2 cellular contexts compared by ENCODE assay signal in the genomic region with DNA sequence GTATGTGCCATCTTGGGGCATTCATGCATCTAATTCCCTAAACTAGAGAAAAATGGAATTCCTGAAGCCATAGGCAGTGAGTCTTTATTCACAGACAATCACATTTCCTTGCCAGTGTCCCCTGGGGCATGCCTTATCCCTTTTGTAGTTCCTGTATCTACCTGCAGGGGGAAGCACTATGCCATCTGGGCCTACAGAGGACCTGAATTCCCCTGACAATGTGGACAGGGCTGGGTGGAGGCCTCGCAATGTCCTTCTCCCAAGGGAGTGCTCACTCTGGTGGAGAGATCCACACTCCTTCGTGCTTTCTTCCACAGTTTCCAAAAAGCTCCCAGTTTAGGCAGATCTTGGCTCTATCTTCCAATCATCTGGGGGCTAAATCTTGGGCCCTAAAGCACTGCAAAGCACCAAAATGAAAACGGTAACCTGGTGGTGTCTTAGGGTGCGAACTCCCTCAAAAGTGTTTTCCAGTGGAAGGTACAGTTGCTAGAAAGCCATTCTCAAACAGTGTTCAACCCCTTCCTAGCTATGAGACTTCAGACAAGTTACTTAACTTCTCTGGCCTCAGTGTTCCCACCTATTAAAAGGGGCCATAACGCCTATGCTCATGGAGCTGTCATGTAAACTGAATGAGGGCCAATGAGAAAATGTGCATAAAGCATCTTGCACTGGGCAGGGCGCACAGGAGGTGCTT.
A peak's percentile ranks its signal among the peaks of the same experiment; 100 is the strongest.
TF ChIP-seq lines count a peak whose summit lies in the region.

No MANE protein-coding gene starts in this region.

TF ChIP-seq in HEK293, 187 proteins besides CTCF, POLR2A, EP300 and RAD21 (continued from another document):
- TF ChIP-seq, protein P1, sequence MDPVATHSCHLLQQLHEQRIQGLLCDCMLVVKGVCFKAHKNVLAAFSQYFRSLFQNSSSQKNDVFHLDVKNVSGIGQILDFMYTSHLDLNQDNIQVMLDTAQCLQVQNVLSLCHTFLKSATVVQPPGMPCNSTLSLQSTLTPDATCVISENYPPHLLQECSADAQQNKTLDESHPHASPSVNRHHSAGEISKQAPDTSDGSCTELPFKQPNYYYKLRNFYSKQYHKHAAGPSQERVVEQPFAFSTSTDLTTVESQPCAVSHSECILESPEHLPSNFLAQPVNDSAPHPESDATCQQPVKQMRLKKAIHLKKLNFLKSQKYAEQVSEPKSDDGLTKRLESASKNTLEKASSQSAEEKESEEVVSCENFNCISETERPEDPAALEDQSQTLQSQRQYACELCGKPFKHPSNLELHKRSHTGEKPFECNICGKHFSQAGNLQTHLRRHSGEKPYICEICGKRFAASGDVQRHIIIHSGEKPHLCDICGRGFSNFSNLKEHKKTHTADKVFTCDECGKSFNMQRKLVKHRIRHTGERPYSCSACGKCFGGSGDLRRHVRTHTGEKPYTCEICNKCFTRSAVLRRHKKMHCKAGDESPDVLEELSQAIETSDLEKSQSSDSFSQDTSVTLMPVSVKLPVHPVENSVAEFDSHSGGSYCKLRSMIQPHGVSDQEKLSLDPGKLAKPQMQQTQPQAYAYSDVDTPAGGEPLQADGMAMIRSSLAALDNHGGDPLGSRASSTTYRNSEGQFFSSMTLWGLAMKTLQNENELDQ (tag by site-specific recombination; IDR thresholded peaks at IDR 0.05; ENCODE audit: low read depth): no peak

TF ChIP-seq in GM12878, 131 proteins besides CTCF, POLR2A, EP300 and RAD21 (continued from another document and continues in another):
- TF ChIP-seq, protein P2, sequence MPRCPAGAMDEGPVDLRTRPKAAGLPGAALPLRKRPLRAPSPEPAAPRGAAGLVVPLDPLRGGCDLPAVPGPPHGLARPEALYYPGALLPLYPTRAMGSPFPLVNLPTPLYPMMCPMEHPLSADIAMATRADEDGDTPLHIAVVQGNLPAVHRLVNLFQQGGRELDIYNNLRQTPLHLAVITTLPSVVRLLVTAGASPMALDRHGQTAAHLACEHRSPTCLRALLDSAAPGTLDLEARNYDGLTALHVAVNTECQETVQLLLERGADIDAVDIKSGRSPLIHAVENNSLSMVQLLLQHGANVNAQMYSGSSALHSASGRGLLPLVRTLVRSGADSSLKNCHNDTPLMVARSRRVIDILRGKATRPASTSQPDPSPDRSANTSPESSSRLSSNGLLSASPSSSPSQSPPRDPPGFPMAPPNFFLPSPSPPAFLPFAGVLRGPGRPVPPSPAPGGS (IDR thresholded peaks at IDR 0.05; ENCODE audit: borderline replicate concordance, insufficient read depth, low read depth, low read length, poor library complexity, severe bottlenecking): no peak
- TF ChIP-seq NFIC (IDR thresholded peaks at IDR 0.05; ENCODE audit: low read depth, low read length) (no peak), RB1 (IDR thresholded peaks at IDR 0.05; ENCODE audit: borderline replicate concordance) (peak; percentile 71), HDGF (IDR thresholded peaks at IDR 0.05) (0 out of 2 replicates have a peak, but pooled peaks have one; percentile 45), RAD51 (IDR thresholded peaks at IDR 0.05) (no peak), SP1 (IDR thresholded peaks at IDR 0.05; ENCODE audit: low read depth, low read length) (no peak), RBBP5 (conservative IDR thresholded peaks at IDR 0.05) (no peak), JUND (IDR thresholded peaks at IDR 0.05; ENCODE audit: low read depth, low read length) (no peak), SREBF2 (IDR thresholded peaks at IDR 0.05; ENCODE audit: low read length) (no peak), ZNF622 (IDR thresholded peaks at IDR 0.05) (no peak), CHD2 (IDR thresholded peaks at IDR 0.05; ENCODE audit: borderline replicate concordance, low read depth, low read length) (no peak), CBX5 (IDR thresholded peaks at IDR 0.05; ENCODE audit: low read depth) (no peak), NR2F1 (conservative IDR thresholded peaks at IDR 0.05) (no peak), IKZF1 (conservative IDR thresholded peaks at IDR 0.05) (peak; percentile 81), SUZ12 (IDR thresholded peaks at IDR 0.05; ENCODE audit: unreplicated experiment) (no peak), WRNIP1 (IDR thresholded peaks at IDR 0.05; ENCODE audit: borderline replicate concordance, low read depth, low read length) (0 out of 2 replicates have a peak, but pooled peaks have one; percentile 30), HDAC6 (IDR thresholded peaks at IDR 0.05; ENCODE audit: unreplicated experiment) (no peak), PAX8 (IDR thresholded peaks at IDR 0.05) (no peak), CREM (IDR thresholded peaks at IDR 0.05; ENCODE audit: low read depth) (no peak), ZNF24 (IDR thresholded peaks at IDR 0.05) (no peak), KAT2A (conservative IDR thresholded peaks at IDR 0.05; ENCODE audit: control insufficient read depth, low read depth, low read length) (no peak), TAF1 (IDR thresholded peaks at IDR 0.05; ENCODE audit: borderline replicate concordance, low read depth, low read length) (no peak), SMC3 (IDR thresholded peaks at IDR 0.05; ENCODE audit: borderline replicate concordance, low read length) (peak; percentile 76), BHLHE40 (IDR thresholded peaks at IDR 0.05; ENCODE audit: borderline replicate concordance in 1 of 2, low read depth in 2 of 2, low read length in 1 of 2) (no peak), MYC (IDR thresholded peaks at IDR 0.05; ENCODE audit: insufficient read depth, insufficient read length, insufficient replicate concordance, low read length, severe bottlenecking) (no peak), BACH1 (IDR thresholded peaks at IDR 0.05; ENCODE audit: borderline replicate concordance) (no peak), MYB (IDR thresholded peaks at IDR 0.05; ENCODE audit: borderline replicate concordance, low read depth, low read length) (no peak), POU2F2 (IDR thresholded peaks at IDR 0.05; ENCODE audit: borderline replicate concordance, low read depth, low read length) (no peak), IRF4 (IDR thresholded peaks at IDR 0.05; ENCODE audit: low read depth, low read length) (no peak), KLF5 (IDR thresholded peaks at IDR 0.05; ENCODE audit: partially characterized antibody) (no peak), STAT3 (IDR thresholded peaks at IDR 0.05; ENCODE audit: low read depth, low read length) (no peak), SMARCA5 (IDR thresholded peaks at IDR 0.05) (0 out of 2 replicates have a peak, but pooled peaks have one; percentile 56), YY1 (IDR thresholded peaks at IDR 0.05; ENCODE audit: low read depth, low read length) (peak; percentile 34; the same call in 1 of the 2 replicates), GATAD2B (conservative IDR thresholded peaks at IDR 0.05; ENCODE audit: low read depth) (0 out of 2 replicates have a peak, but pooled peaks have one; percentile 32), BRCA1 (IDR thresholded peaks at IDR 0.05; ENCODE audit: low read depth, low read length) (no peak), CBFB (IDR thresholded peaks at IDR 0.05; ENCODE audit: low read depth) (no peak), PAX5 (IDR thresholded peaks at IDR 0.05; ENCODE audit: borderline replicate concordance, low read depth, low read length) (no peak), EED (IDR thresholded peaks at IDR 0.05; ENCODE audit: low read depth) (0 out of 2 replicates have a peak, but pooled peaks have one; percentile 32), ETV6 (conservative IDR thresholded peaks at IDR 0.05 in 1 of 2, IDR thresholded peaks at IDR 0.05 in 1 of 2; ENCODE audit: borderline replicate concordance in 1 of 2, low read depth in 1 of 2) (no peak), EZH2 (IDR thresholded peaks at IDR 0.05; ENCODE audit: borderline replicate concordance, control insufficient read depth, low read depth, low read length) (no peak), DPF2 (IDR thresholded peaks at IDR 0.05) (no peak), NR2C2 (IDR thresholded peaks at IDR 0.05; ENCODE audit: borderline replicate concordance, control insufficient read depth, insufficient read length, low read depth) (no peak), RUNX3 (IDR thresholded peaks at IDR 0.05; ENCODE audit: low read length) (no peak), PML (IDR thresholded peaks at IDR 0.05; ENCODE audit: low read length) (no peak), ZNF207 (IDR thresholded peaks at IDR 0.05; ENCODE audit: borderline replicate concordance) (no peak), CHD1 (IDR thresholded peaks at IDR 0.05; ENCODE audit: low read depth, low read length) (no peak), SREBF1 (IDR thresholded peaks at IDR 0.05; ENCODE audit: low read length) (no peak)
- TF ChIP-seq, protein P3, sequence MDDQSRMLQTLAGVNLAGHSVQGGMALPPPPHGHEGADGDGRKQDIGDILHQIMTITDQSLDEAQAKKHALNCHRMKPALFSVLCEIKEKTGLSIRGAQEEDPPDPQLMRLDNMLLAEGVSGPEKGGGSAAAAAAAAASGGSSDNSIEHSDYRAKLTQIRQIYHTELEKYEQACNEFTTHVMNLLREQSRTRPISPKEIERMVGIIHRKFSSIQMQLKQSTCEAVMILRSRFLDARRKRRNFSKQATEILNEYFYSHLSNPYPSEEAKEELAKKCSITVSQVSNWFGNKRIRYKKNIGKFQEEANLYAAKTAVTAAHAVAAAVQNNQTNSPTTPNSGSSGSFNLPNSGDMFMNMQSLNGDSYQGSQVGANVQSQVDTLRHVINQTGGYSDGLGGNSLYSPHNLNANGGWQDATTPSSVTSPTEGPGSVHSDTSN (IDR thresholded peaks at IDR 0.05; ENCODE audit: insufficient replicate concordance, low read depth, low read length): no peak
- TF ChIP-seq, protein P4, sequence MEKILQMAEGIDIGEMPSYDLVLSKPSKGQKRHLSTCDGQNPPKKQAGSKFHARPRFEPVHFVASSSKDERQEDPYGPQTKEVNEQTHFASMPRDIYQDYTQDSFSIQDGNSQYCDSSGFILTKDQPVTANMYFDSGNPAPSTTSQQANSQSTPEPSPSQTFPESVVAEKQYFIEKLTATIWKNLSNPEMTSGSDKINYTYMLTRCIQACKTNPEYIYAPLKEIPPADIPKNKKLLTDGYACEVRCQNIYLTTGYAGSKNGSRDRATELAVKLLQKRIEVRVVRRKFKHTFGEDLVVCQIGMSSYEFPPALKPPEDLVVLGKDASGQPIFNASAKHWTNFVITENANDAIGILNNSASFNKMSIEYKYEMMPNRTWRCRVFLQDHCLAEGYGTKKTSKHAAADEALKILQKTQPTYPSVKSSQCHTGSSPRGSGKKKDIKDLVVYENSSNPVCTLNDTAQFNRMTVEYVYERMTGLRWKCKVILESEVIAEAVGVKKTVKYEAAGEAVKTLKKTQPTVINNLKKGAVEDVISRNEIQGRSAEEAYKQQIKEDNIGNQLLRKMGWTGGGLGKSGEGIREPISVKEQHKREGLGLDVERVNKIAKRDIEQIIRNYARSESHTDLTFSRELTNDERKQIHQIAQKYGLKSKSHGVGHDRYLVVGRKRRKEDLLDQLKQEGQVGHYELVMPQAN (conservative IDR thresholded peaks at IDR 0.05): peak; percentile 22; the same call in 1 of the 2 replicates
- TF ChIP-seq, protein P5, sequence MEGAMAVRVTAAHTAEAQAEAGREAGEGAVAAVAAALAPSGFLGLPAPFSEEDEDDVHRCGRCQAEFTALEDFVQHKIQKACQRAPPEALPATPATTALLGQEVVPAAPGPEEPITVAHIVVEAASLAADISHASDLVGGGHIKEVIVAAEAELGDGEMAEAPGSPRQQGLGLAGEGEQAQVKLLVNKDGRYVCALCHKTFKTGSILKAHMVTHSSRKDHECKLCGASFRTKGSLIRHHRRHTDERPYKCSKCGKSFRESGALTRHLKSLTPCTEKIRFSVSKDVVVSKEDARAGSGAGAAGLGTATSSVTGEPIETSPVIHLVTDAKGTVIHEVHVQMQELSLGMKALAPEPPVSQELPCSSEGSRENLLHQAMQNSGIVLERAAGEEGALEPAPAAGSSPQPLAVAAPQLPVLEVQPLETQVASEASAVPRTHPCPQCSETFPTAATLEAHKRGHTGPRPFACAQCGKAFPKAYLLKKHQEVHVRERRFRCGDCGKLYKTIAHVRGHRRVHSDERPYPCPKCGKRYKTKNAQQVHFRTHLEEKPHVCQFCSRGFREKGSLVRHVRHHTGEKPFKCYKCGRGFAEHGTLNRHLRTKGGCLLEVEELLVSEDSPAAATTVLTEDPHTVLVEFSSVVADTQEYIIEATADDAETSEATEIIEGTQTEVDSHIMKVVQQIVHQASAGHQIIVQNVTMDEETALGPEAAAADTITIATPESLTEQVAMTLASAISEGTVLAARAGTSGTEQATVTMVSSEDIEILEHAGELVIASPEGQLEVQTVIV (IDR thresholded peaks at IDR 0.05; ENCODE audit: borderline replicate concordance, partially characterized antibody): no peak
- TF ChIP-seq, protein P6, sequence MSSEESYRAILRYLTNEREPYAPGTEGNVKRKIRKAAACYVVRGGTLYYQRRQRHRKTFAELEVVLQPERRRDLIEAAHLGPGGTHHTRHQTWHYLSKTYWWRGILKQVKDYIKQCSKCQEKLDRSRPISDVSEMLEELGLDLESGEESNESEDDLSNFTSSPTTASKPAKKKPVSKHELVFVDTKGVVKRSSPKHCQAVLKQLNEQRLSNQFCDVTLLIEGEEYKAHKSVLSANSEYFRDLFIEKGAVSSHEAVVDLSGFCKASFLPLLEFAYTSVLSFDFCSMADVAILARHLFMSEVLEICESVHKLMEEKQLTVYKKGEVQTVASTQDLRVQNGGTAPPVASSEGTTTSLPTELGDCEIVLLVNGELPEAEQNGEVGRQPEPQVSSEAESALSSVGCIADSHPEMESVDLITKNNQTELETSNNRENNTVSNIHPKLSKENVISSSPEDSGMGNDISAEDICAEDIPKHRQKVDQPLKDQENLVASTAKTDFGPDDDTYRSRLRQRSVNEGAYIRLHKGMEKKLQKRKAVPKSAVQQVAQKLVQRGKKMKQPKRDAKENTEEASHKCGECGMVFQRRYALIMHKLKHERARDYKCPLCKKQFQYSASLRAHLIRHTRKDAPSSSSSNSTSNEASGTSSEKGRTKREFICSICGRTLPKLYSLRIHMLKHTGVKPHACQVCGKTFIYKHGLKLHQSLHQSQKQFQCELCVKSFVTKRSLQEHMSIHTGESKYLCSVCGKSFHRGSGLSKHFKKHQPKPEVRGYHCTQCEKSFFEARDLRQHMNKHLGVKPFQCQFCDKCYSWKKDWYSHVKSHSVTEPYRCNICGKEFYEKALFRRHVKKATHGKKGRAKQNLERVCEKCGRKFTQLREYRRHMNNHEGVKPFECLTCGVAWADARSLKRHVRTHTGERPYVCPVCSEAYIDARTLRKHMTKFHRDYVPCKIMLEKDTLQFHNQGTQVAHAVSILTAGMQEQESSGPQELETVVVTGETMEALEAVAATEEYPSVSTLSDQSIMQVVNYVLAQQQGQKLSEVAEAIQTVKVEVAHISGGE (CRISPR knock-in tag; IDR thresholded peaks at IDR 0.05): no peak
- TF ChIP-seq, protein P7, sequence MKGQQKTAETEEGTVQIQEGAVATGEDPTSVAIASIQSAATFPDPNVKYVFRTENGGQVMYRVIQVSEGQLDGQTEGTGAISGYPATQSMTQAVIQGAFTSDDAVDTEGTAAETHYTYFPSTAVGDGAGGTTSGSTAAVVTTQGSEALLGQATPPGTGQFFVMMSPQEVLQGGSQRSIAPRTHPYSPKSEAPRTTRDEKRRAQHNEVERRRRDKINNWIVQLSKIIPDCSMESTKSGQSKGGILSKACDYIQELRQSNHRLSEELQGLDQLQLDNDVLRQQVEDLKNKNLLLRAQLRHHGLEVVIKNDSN (IDR thresholded peaks at IDR 0.05; ENCODE audit: borderline replicate concordance, extremely low read length, insufficient read depth, low read depth, low read length): no peak
